8 cellular contexts compared by ENCODE assay signal in the genomic region with DNA sequence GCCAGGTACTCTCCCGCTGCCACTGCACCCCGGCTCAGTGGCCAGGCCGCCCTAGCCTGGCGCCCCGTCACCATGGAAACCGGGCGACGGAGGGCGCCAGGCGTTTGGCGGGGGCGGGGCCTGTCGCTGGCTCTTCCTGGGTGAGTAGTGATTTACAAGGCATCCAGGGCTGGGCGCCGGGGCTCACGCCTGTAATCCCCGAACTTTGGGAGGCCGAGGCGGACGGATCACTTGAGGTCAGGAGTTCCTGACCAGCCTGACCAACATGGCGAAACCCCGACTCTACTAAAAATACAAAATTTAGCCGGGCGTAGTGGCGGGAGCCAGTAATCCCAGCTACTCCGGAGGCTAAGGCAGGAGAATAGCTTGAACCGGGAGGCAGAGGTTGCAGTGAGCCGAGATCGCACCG. TPM values are rescaled to one million over a fixed set of nuclear protein-coding genes. Genes with fewer than 3 reads are reported as not detected.
DNase-seq lines count a peak whose midpoint lies in the region; ATAC-seq, FAIRE-seq and TF ChIP-seq lines count a peak whose summit lies in the region.
"Not testable (repeated sequence)": the region's sequence is repeated elsewhere in the genome, so short reads cannot be mapped to it uniquely, and the experiment has no call there.

A gene (minus strand): TSS at position 107 of the 409 bp plus-strand sequence. CDS start 116 bp downstream, outside the sequence.

- DNase-seq in GM18507 (ENCODE audit: extremely low spot score, insufficient read length, low read depth): not testable (repeated sequence)
- peak; percentile 55 to 75 (median 72) for DNase-seq in NCI-H1417 (lab: John Stamatoyannopoulos, UW)
- DNase-seq in T-helper 2 cell: peak in 4 of 5 experiments; percentile 37 to 72 (median 44)
- DNase-seq in adipocyte (ENCODE audit: low read depth): peak; percentile 63
- peak; percentile 40 for DNase-seq in left ventricle myocardium inferior
- DNase-seq in renal cortical epithelial cell (ENCODE audit: low read depth): peak; percentile 4
- peak; percentile 74 for DNase-seq in upper lobe of right lung

- intact Hi-C loops in left ventricle myocardium inferior (cut with micrococcal nuclease); upper lobe of right lung (cut with DNase I): not testable (repeated sequence)

- not testable (repeated sequence) for H3K27me3 ChIP-seq in adipocyte (replicated peaks; ENCODE audit: control insufficient read depth, insufficient read depth, low read length)
- H3K27me3 ChIP-seq in left ventricle myocardium inferior (ENCODE audit: low read depth) (peaks cover 26% of the 10 kb centered on the region), upper lobe of right lung (peaks cover 10% of the 10 kb centered on the region)

- peak; percentile 82 for FAIRE-seq in GM18507 (lab: Jason Lieb, UNC)

- not testable (repeated sequence) for H3K27ac ChIP-seq in left ventricle myocardium inferior (replicated peaks); upper lobe of right lung

- H3K4me3 ChIP-seq in adipocyte (ENCODE audit: low read length): peak within 1 kb of the TSS; percentile 58
- peak within 1 kb of the TSS; percentile 60 for H3K4me3 ChIP-seq in left ventricle myocardium inferior
- peak within 1 kb of the TSS; percentile 33 for H3K4me3 ChIP-seq in upper lobe of right lung

- TF ChIP-seq CTCF in left ventricle myocardium inferior (IDR thresholded peaks at IDR 0.05; ENCODE audit: borderline replicate concordance); upper lobe of right lung (IDR thresholded peaks at IDR 0.05): not testable (repeated sequence)

- not testable (repeated sequence) for H3K9me3 ChIP-seq in adipocyte (ENCODE audit: control insufficient read depth, low read length); left ventricle myocardium inferior (replicated peaks); upper lobe of right lung

- H3K4me1 ChIP-seq in adipocyte (ENCODE audit: control insufficient read depth, insufficient read depth, low read length); left ventricle myocardium inferior; upper lobe of right lung: not testable (repeated sequence)

- not testable (repeated sequence) for H3K36me3 ChIP-seq in adipocyte (ENCODE audit: control insufficient read depth, insufficient read depth, low read length, severe bottlenecking); left ventricle myocardium inferior; upper lobe of right lung

- peak; percentile 92 for ATAC-seq in HG02763 (IDR thresholded peaks at IDR 0.05; ENCODE audit: unreplicated experiment)
- peak; percentile 78 for ATAC-seq in upper lobe of right lung

- not testable (repeated sequence) for H3K9ac ChIP-seq in adipocyte (ENCODE audit: low read length)

RNA-seq across cellular contexts. Expression of the gene that starts here (rescaled TPM):
- total RNA-seq in left ventricle myocardium inferior (0.44 TPM), renal cortical epithelial cell (0.87 and 7.2 TPM in 2 replicates), upper lobe of right lung (0.78 TPM)

Comparison
In these comparisons a context has a peak if more than half of its experiments do, and no peak if none do; other contexts are left out.
1. Peak in DNase-seq and H3K4me3 ChIP-seq in left ventricle myocardium inferior; RNA of the gene not detected or under 1 TPM.
2. Peak in DNase-seq, ATAC-seq and H3K4me3 ChIP-seq in upper lobe of right lung; RNA of the gene not detected or under 1 TPM.